ENCODE assay signal across 8 cellular contexts in genomic region chr3:185659942-185660921, GRCh38.
DNase-seq lines count a peak whose midpoint lies in the region; ATAC-seq and TF ChIP-seq lines count a peak whose summit lies in the region.

No MANE protein-coding gene starts in this region.

- H3K4me3 ChIP-seq in choroid plexus epithelial cell (ENCODE audit: low read depth, low read length): no peak overlapping the region

- ATAC-seq in HG03175 (IDR thresholded peaks at IDR 0.05; ENCODE audit: unreplicated experiment) (peak; percentile 66), left lobe of liver (peak; percentile 98), HG02759 (IDR thresholded peaks at IDR 0.05; ENCODE audit: unreplicated experiment) (no peak)

- TF ChIP-seq CTCF in choroid plexus epithelial cell (conservative IDR thresholded peaks at IDR 0.05; ENCODE audit: low read depth, low read length): peak; percentile 99

- DNase-seq in GF-D8 (lab: John Stamatoyannopoulos, UW) (peak; percentile 15), NCI-H446 treated with DMSO at 0.1 percent for 48 hours (lab: John Stamatoyannopoulos, UW) (peak; percentile 54), choroid plexus epithelial cell (ENCODE audit: low read depth) (peak; percentile 95), left lobe of liver (ENCODE audit: low spot score) (peak; percentile 70)
- DNase-seq in activated CD4-positive, alpha-beta T cell treated with anti-CD3 and anti-CD28 coated beads for 24 hours (ENCODE audit: low read depth in 2 of 2): peak; percentile 53 to 58
- peak; percentile 67 to 73 for DNase-seq in stimulated activated CD4-positive, alpha-beta T cell treated with anti-CD3 and anti-CD28 coated beads, Interleukin-2, amount 100 ng/mL, for 24 hours

Comparison
In these comparisons a context has a peak if more than half of its experiments do, and no peak if none do; other contexts are left out.
1. DNase-seq: peak in every context shown above with its lines; median percentile 95 in choroid plexus epithelial cell; 70 in left lobe of liver; 70 in stimulated activated CD4-positive, alpha-beta T cell treated with anti-CD3 and anti-CD28 coated beads, Interleukin-2, amount 100 ng/mL, for 24 hours; 56 in activated CD4-positive, alpha-beta T cell treated with anti-CD3 and anti-CD28 coated beads for 24 hours; 54 in NCI-H446 treated with DMSO at 0.1 percent for 48 hours; 15 in GF-D8.